ENCODE assay signal across 19 cellular contexts in the genomic region with DNA sequence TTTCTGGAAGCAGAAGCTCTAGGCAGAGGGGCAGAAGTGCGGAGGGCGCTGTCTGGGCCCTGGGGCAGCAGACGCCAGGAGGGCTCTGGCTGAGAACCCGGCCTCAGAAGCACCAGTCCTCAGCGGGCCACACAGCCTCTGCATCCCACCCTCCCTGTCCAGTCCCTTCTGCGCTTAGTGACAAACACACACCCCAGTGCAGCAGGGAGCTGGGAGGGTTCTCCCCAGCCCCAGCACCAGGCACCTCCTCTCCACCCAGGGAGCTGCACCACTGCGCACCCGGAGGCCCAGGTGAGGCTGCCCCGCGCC. TPM values are rescaled to one million over a fixed set of nuclear protein-coding genes. Genes with fewer than 3 reads are reported as not detected.
DNase-seq lines count a peak whose midpoint lies in the region; TF ChIP-seq lines count a peak whose summit lies in the region.
"Had no signal": no experiment of that assay in that cellular context is flagged by ENCODE, and none has a peak within 500 bp of the region (broad histone marks: within the 10 kb centered on the region; RNA-seq: fewer than 3 reads in every experiment).

No MANE protein-coding gene starts in this region.

- H3K4me3 Mint-ChIP-seq in nephron progenitor cell: no peak overlapping the region
- H3K4me3 Mint-ChIP-seq: activated T-cell treated with anti-CD3 and anti-CD28 coated beads, Interleukin-2, amount 50 U/mL, for 24 hours; H9; immature natural killer cell; stimulated activated naive CD8-positive, alpha-beta T cell treated with anti-CD3 and anti-CD28 coated beads, Interleukin-15, Interleukin-2, amounts not matched to agents 100 ng/mL and 50 ng/mL, for 24 hours; T-helper 1 cell treated with Interleukin-12 subunit alpha and Interleukin-12 subunit beta and Interleukin-4 antibody, amounts not matched to agents 30 μg/mL and 1 μg/mL, for 36 hours had no signal

- peaks cover 17% of the 10 kb centered on the region for H3K36me3 Mint-ChIP-seq in nephron progenitor cell (ENCODE audit: low read depth)

- H3K4me1 Mint-ChIP-seq in nephron progenitor cell: peaks cover 31% of the 10 kb centered on the region

- H3K9me3 Mint-ChIP-seq in nephron progenitor cell: no peaks in the 10 kb centered on the region
- H3K9me3 Mint-ChIP-seq: activated T-cell treated with anti-CD3 and anti-CD28 coated beads, Interleukin-2, amount 50 U/mL, for 24 hours; immature natural killer cell; stimulated activated naive CD8-positive, alpha-beta T cell treated with anti-CD3 and anti-CD28 coated beads, Interleukin-15, Interleukin-2, amounts not matched to agents 100 ng/mL and 50 ng/mL, for 24 hours; T-helper 1 cell treated with Interleukin-12 subunit alpha and Interleukin-12 subunit beta and Interleukin-4 antibody, amounts not matched to agents 30 μg/mL and 1 μg/mL, for 36 hours had no signal

- no peaks in the 10 kb centered on the region for H3K27me3 Mint-ChIP-seq in nephron progenitor cell (ENCODE audit: low read depth, poor library complexity)
- H3K27me3 Mint-ChIP-seq: activated T-cell treated with anti-CD3 and anti-CD28 coated beads, Interleukin-2, amount 50 U/mL, for 24 hours; stimulated activated naive CD8-positive, alpha-beta T cell treated with anti-CD3 and anti-CD28 coated beads, Interleukin-15, Interleukin-2, amounts not matched to agents 100 ng/mL and 50 ng/mL, for 24 hours had no signal

- TF ChIP-seq CTCF in nephron progenitor cell (IDR thresholded peaks at IDR 0.05): no peak

- in situ Hi-C loops in G401 (cut with HindIII; ENCODE audit: low sequenced_read_pairs): no loop called here

- peak; percentile 1 for DNase-seq in activated CD4-positive, alpha-beta T cell treated with anti-CD3 and anti-CD28 coated beads for 48 hours
- DNase-seq in activated CD4-positive, alpha-beta T cell treated with anti-CD3 and anti-CD28 coated beads, Interleukin-2, amount 50 U/mL, for 48 hours: no peak
- DNase-seq in G401 (ENCODE audit: low spot score) (peak; percentile 28), HuH-7.5 (ENCODE audit: low spot score) (peak; percentile 5), nephron progenitor cell (peak; percentile 1), T-helper 9 cell (no peak), DMS 273 (lab: John Stamatoyannopoulos, UW; ENCODE audit: unreplicated experiment) (no peak), NCI-H526 (lab: John Stamatoyannopoulos, UW) (no peak)
- DNase-seq: activated T-cell treated with anti-CD3 and anti-CD28 coated beads, Interleukin-2, amount 50 U/mL, for 24 hours; effector memory CD4-positive, alpha-beta T cell; H9; immature natural killer cell; Karpas-422; mammary epithelial cell; NCI-H1417; NCI-H2081; NCI-H524 treated with DMSO at 0.1 percent for 48 hours had no signal

- H3K27ac Mint-ChIP-seq in nephron progenitor cell: no peak overlapping the region
- H3K27ac Mint-ChIP-seq: activated T-cell treated with anti-CD3 and anti-CD28 coated beads, Interleukin-2, amount 50 U/mL, for 24 hours; H9; immature natural killer cell; stimulated activated naive CD8-positive, alpha-beta T cell treated with anti-CD3 and anti-CD28 coated beads, Interleukin-15, Interleukin-2, amounts not matched to agents 100 ng/mL and 50 ng/mL, for 24 hours; T-helper 1 cell treated with Interleukin-12 subunit alpha and Interleukin-12 subunit beta and Interleukin-4 antibody, amounts not matched to agents 30 μg/mL and 1 μg/mL, for 36 hours had no signal

RNA-seq across cellular contexts. Expression of gene HAUS3, which starts 8.8 kb away (rescaled TPM):
- total RNA-seq in G401 (2014; rRNA removed; shearing (Covaris generic)): 12.3 and 15.5 TPM in 2 replicates

RNA-seq across cellular contexts. Expression of gene POLN, which starts 8.8 kb away (rescaled TPM):
- total RNA-seq in G401 (2014; rRNA removed; shearing (Covaris generic)): 0.17 and 0.49 TPM in 2 replicates

RNA-seq across cellular contexts. Expression of gene MXD4, which starts 11.2 kb away (rescaled TPM):
- total RNA-seq in G401 (2014; rRNA removed; shearing (Covaris generic)): 53.2 and 72.2 TPM in 2 replicates

Comparison
In these comparisons a context has a peak if more than half of its experiments do, and no peak if none do; other contexts are left out.
1. DNase-seq: peak in activated CD4-positive, alpha-beta T cell treated with anti-CD3 and anti-CD28 coated beads for 48 hours (single experiment), G401 (single experiment), HuH-7.5 (single experiment) and nephron progenitor cell (single experiment); none in activated CD4-positive, alpha-beta T cell treated with anti-CD3 and anti-CD28 coated beads, Interleukin-2, amount 50 U/mL, for 48 hours (0 of 2), T-helper 9 cell (single experiment), DMS 273 (single experiment) and NCI-H526 (0 of 2).